6 cellular contexts compared by ENCODE assay signal in the genomic region with DNA sequence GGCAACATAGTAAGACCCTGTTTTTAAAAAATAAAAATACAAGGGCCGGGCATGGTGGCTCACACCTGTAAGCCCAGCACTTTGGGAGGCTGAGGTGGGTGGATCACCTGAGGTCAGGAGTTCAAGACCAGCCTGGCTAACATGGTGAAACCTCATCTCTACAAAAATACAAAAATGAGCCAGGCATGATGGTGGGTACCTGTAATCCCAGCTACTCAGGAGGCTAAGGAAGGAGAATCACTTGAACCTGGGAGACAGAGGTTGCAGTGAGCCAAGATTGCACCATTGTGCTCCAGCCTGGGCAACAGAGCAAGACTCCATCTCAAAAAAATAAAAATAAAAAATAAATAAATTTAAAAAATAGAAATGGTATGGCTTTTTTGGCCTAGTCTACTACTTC. TPM values are rescaled to one million over a fixed set of nuclear protein-coding genes. Genes with fewer than 3 reads are reported as not detected.
DNase-seq lines count a peak whose midpoint lies in the region; ATAC-seq, FAIRE-seq and TF ChIP-seq lines count a peak whose summit lies in the region.
"Not testable (repeated sequence)": the region's sequence is repeated elsewhere in the genome, so short reads cannot be mapped to it uniquely, and the experiment has no call there.

No MANE protein-coding gene starts in this region.

- not testable (repeated sequence) for H3K23ac ChIP-seq in trophoblast cell (ENCODE audit: low read length)

- not testable (repeated sequence) for H4K12ac ChIP-seq in trophoblast cell (ENCODE audit: low read depth, low read length)

- not testable (repeated sequence) for TF ChIP-seq POLR2A in K562 (conservative IDR thresholded peaks at IDR 0.05)

- peaks cover 75% of the 10 kb centered on the region for H4K20me1 ChIP-seq in Loucy (ENCODE audit: insufficient read depth, low read length, poor library complexity, severe bottlenecking)
- H4K20me1 ChIP-seq in K562 (replicated peaks; ENCODE audit: control insufficient read depth, insufficient read depth, low read length) = not testable (repeated sequence)

- not testable (repeated sequence) for H3K4me1 ChIP-seq in HEK293 (ENCODE audit: control insufficient read depth, insufficient read depth, low read length); K562 (replicated peaks in 1 of 2; ENCODE audit: control insufficient read depth in 2 of 2, insufficient read depth in 2 of 2, low read length in 2 of 2); trophoblast cell (ENCODE audit: control insufficient read depth in 1 of 2, insufficient read depth in 2 of 2, low read length in 2 of 2)
- H3K4me1 ChIP-seq in Loucy (ENCODE audit: insufficient read depth, low read length, poor library complexity, severe bottlenecking) (peaks cover 54% of the 10 kb centered on the region), neutrophil (ENCODE audit: control insufficient read depth in 1 of 2, insufficient read depth in 1 of 2, low read depth in 1 of 2, low read length in 1 of 2) (peaks cover 11 to 28% of the 10 kb centered on the region in 2 experiments)

- not testable (repeated sequence) for H2AFZ ChIP-seq in Loucy (ENCODE audit: low read length); K562 (ENCODE audit: low read depth, low read length); trophoblast cell (ENCODE audit: insufficient read depth, low read length, poor library complexity)

- not testable (repeated sequence) for H3K27me3 ChIP-seq in Loucy (ENCODE audit: insufficient read depth, low read length, poor library complexity, severe bottlenecking); K562 (ENCODE audit: control insufficient read depth in 2 of 2, insufficient read depth in 2 of 2, low read length in 2 of 2); neutrophil; trophoblast cell (ENCODE audit: insufficient read depth, low read length)

- not testable (repeated sequence) for FAIRE-seq in K562 (lab: Jason Lieb, UNC)

- not testable (repeated sequence) for TF ChIP-seq CTCF in HEK293 (tag by site-specific recombination; IDR thresholded peaks at IDR 0.05); Loucy (conservative IDR thresholded peaks at IDR 0.05; ENCODE audit: low read length); K562 (IDR thresholded peaks at IDR 0.05 in 2 of 3, conservative IDR thresholded peaks at IDR 0.05 in 1 of 3; ENCODE audit: insufficient read depth in 2 of 3, low read depth in 1 of 3, low read length in 3 of 3); neutrophil (IDR thresholded peaks at IDR 0.05)

- peaks cover 9 to 44% of the 10 kb centered on the region in 2 experiments; a peak in 2 of 3 replicates for H3K36me3 ChIP-seq in HEK293 (ENCODE audit: control insufficient read depth in 2 of 2, insufficient read depth in 1 of 2, low read length in 2 of 2)
- not testable (repeated sequence) for H3K36me3 ChIP-seq in Loucy (ENCODE audit: insufficient read depth, low read length); neutrophil; trophoblast cell (ENCODE audit: control insufficient read depth in 1 of 2, insufficient read depth in 2 of 2, low read length in 2 of 2)
- peaks cover 43% of the 10 kb centered on the region for H3K36me3 ChIP-seq in K562 (ENCODE audit: control insufficient read depth, insufficient read depth, low read length)

- TF ChIP-seq RAD21 in K562 (CRISPR knock-in tag; conservative IDR thresholded peaks at IDR 0.05 in 1 of 2, IDR thresholded peaks at IDR 0.05 in 1 of 2) = not testable (repeated sequence)

- H3K27me3 Mint-ChIP-seq in T-helper 17 cell = not testable (repeated sequence)

- peak overlapping the region; percentile 99 for H3K4me2 ChIP-seq in Loucy (ENCODE audit: low read depth, low read length, poor library complexity, severe bottlenecking)
- H3K4me2 ChIP-seq in K562 (ENCODE audit: insufficient read depth, low read length); trophoblast cell (ENCODE audit: low read length): not testable (repeated sequence)

- not testable (repeated sequence) for H2BK120ac ChIP-seq in trophoblast cell (ENCODE audit: insufficient read depth, low read length, poor library complexity)

- CTCF ChIA-PET in HEK293 (lab: Yijun Ruan, JAX); K562 (lab: Yijun Ruan, JAX; ENCODE audit: low intra/inter-chr PET ratio): not testable (repeated sequence)

- H3K4me3 ChIP-seq in HEK293 (ENCODE audit: low read depth, low read length); Loucy (ENCODE audit: low read length, poor library complexity, severe bottlenecking); K562; neutrophil (ENCODE audit: low read depth in 1 of 2, low read length in 1 of 2); trophoblast cell (ENCODE audit: low read depth, low read length): not testable (repeated sequence)

- not testable (repeated sequence) for H3K14ac ChIP-seq in trophoblast cell (ENCODE audit: low read length)

- not testable (repeated sequence) for H4K8ac ChIP-seq in trophoblast cell (ENCODE audit: low read depth, low read length)

- BruUV-seq in K562 (replicated peaks; lab: Mats Ljungman, UMichigan) = not testable (repeated sequence)

- not testable (repeated sequence) for TF ChIP-seq EP300 in K562 (IDR thresholded peaks at IDR 0.05; ENCODE audit: low read length)

- H2BK12ac ChIP-seq in trophoblast cell (ENCODE audit: low read length) = not testable (repeated sequence)

- H3K9me1 ChIP-seq in K562 (ENCODE audit: control insufficient read depth, insufficient read depth, low read length) = not testable (repeated sequence)

- H4K91ac ChIP-seq in trophoblast cell (ENCODE audit: low read depth, low read length) = not testable (repeated sequence)

- H3K27ac ChIP-seq in HEK293 (ENCODE audit: extremely low read depth, low read depth, low read length); K562 (ENCODE audit: extremely low read depth, low read depth, low read length); trophoblast cell (ENCODE audit: low read depth, low read length): not testable (repeated sequence)
- H3K27ac ChIP-seq in neutrophil = peak overlapping the region; percentile 38

- in situ Hi-C loops in K562 (cut with MboI) = not testable (repeated sequence)

- not testable (repeated sequence) for H3K9ac ChIP-seq in Loucy (ENCODE audit: low read depth, low read length, poor library complexity, severe bottlenecking); K562 (ENCODE audit: insufficient read depth in 1 of 2, low read depth in 2 of 2, low read length in 2 of 2); trophoblast cell (ENCODE audit: low read length)

- not testable (repeated sequence) for H3K79me1 ChIP-seq in trophoblast cell (ENCODE audit: low read length)

- 100% methylated on average over 1 of the region's 1 CpG for WGBS in K562 (ENCODE audit: insufficient coverage, low coverage, missing lambda C conversion rate)
- WGBS in trophoblast cell (ENCODE audit: extremely low coverage, insufficient coverage, insufficient read length) = no CpG with 5 or more reads among the region's 1 CpG

- intact Hi-C loops in K562 (cut with micrococcal nuclease) = not testable (repeated sequence)

- H2BK5ac ChIP-seq in trophoblast cell (ENCODE audit: low read depth, low read length, poor library complexity) = not testable (repeated sequence)

- ATAC-seq in T-helper 17 cell, K562: not testable (repeated sequence)

- not testable (repeated sequence) for H3K36me3 Mint-ChIP-seq in T-helper 17 cell (ENCODE audit: low read depth)

- peak overlapping the region; percentile 52 for H3K4ac ChIP-seq in trophoblast cell (ENCODE audit: low read depth, low read length)

- H3K4me3 Mint-ChIP-seq in T-helper 17 cell = peak overlapping the region; percentile 49

- H3K79me2 ChIP-seq in Loucy (ENCODE audit: insufficient read depth, low read length) = peaks cover 98% of the 10 kb centered on the region
- peaks cover 96% of the 10 kb centered on the region for H3K79me2 ChIP-seq in K562 (ENCODE audit: control insufficient read depth, insufficient read depth, low read length)
- peaks cover 12% of the 10 kb centered on the region for H3K79me2 ChIP-seq in trophoblast cell (ENCODE audit: control insufficient read depth, insufficient read depth, low read length, poor library complexity)

- peaks cover 27% of the 10 kb centered on the region for H3K4me1 Mint-ChIP-seq in T-helper 17 cell

- not testable (repeated sequence) for DNase-seq in T-helper 17 cell; K562 (ENCODE audit: extremely low read depth in 1 of 4, low spot score in 3 of 4); trophoblast cell

- not testable (repeated sequence) for H3K9me2 ChIP-seq in Loucy (replicated peaks; ENCODE audit: low read depth, low read length)

- not testable (repeated sequence) for H3K18ac ChIP-seq in trophoblast cell (ENCODE audit: low read length)

- POLR2A ChIA-PET in HEK293 (lab: Yijun Ruan, JAX) = not testable (repeated sequence)
- POLR2A ChIA-PET in K562 (lab: Yijun Ruan, JAX) = interaction anchor here (0.6 kb wide), 1 partner anchor 12 kb away, joined by 3 read pairs; no protein-coding TSS in a partner anchor

- not testable (repeated sequence) for H3F3A ChIP-seq in Loucy (ENCODE audit: low read depth)

- H2AK5ac ChIP-seq in trophoblast cell (ENCODE audit: low read length) = not testable (repeated sequence)

- not testable (repeated sequence) for H3K27ac Mint-ChIP-seq in T-helper 17 cell

- not testable (repeated sequence) for H3K9me3 ChIP-seq in HEK293 (ENCODE audit: control insufficient read depth, insufficient read depth, low read depth, low read length); Loucy (ENCODE audit: insufficient read depth, low read depth, low read length); K562 (replicated peaks; ENCODE audit: control insufficient read depth, insufficient read depth, low read depth, low read length); neutrophil; trophoblast cell (ENCODE audit: insufficient read depth, low read depth, low read length)
- peaks cover 12% of the 10 kb centered on the region for H3K9me3 ChIP-seq in T-helper 17 cell (ENCODE audit: control insufficient read depth, low read length, poor library complexity, severe bottlenecking)

RNA-seq across cellular contexts. Expression of gene RAB21, which starts 6.7 kb away (rescaled TPM):
- total RNA-seq in T-helper 17 cell = 10 to 100 TPM; 58.8 to 68.8 TPM
- 3.7 and 24.2 TPM in 2 replicates for total RNA-seq in K562 (2011; cell fraction: chromatin; rRNA removed; ENCODE audit: low replicate concordance)
- 2.3 and 2.8 TPM in 2 replicates for total RNA-seq in K562 (2011; cell fraction: nucleolus; rRNA removed)
- 4.5 and 9.6 TPM in 2 replicates for total RNA-seq in K562 (2011; cell fraction: nucleoplasm; rRNA removed)
- total RNA-seq in K562 (2014; rRNA removed) = 10.1 and 10.2 TPM in 2 replicates
- total RNA-seq in K562 (2014; rRNA removed; fragmentation: Illumina TruSeq; extraction: Trizol) = 45.6 and 53.7 TPM in 2 replicates
- 42.6 and 44.4 TPM in 2 replicates for total RNA-seq in K562 (2015; rRNA removed; fragmentation: Illumina TruSeq; extraction: Trizol)
- 34.7 and 40.2 TPM in 2 replicates for total RNA-seq in K562 (2021)
- polyA plus RNA-seq in K562 (2011; rRNA removed) = 8.2 and 13.5 TPM in 2 replicates
- 0.79 and 1.6 TPM in 2 replicates for polyA plus RNA-seq in K562 (2011; cell fraction: cytosol; rRNA removed)
- polyA plus RNA-seq in K562 (2011; cell fraction: nucleus; rRNA removed) = 1.5 and 3.3 TPM in 2 replicates
- polyA plus RNA-seq in K562 (2012) = 20.7 and 30.1 TPM in 2 replicates
- polyA plus RNA-seq in K562 (2014; fragmentation: Illumina TruSeq; extraction: Trizol) = 30.5 and 35.8 TPM in 2 replicates
- 1 to 10 TPM; 5.3 to 8.2 TPM for polyA plus RNA-seq in K562 (2014; fragmentation: Nextera tagmentation; extraction: Ambion mirVana)
- polyA plus RNA-seq in K562 (2014; rRNA removed) = 16.3 and 19.6 TPM in 2 replicates
- polyA minus RNA-seq in K562 (2011; rRNA and poly(A)+ RNA removed) = 23.0 and 25.7 TPM in 2 replicates
- polyA minus RNA-seq in K562 (2011; cell fraction: cytosol; rRNA and poly(A)+ RNA removed) = 6.7 and 9.8 TPM in 2 replicates
- polyA minus RNA-seq in K562 (2011; cell fraction: nucleus; rRNA and poly(A)+ RNA removed) = 3.2 and 5.6 TPM in 2 replicates
- 39.0 and 39.6 TPM in 2 replicates for polyA plus RNA-seq in trophoblast cell (2013)
